2 cellular contexts compared by ENCODE assay signal in genomic region chr10:28403090-28403489, GRCh38.
TF ChIP-seq lines count a peak whose summit lies in the region.

No MANE protein-coding gene starts in this region.

TF ChIP-seq in IMR-90, 13 proteins besides CTCF, POLR2A, EP300 and RAD21:
- no peak for TF ChIP-seq RFX5 (IDR thresholded peaks at IDR 0.05; ENCODE audit: low read depth, low read length)
- no peak for TF ChIP-seq MAZ (IDR thresholded peaks at IDR 0.05; ENCODE audit: borderline replicate concordance, low read depth, low read length)
- no peak for TF ChIP-seq CHD1 (IDR thresholded peaks at IDR 0.05; ENCODE audit: low read depth, low read length)
- TF ChIP-seq, protein P1, sequence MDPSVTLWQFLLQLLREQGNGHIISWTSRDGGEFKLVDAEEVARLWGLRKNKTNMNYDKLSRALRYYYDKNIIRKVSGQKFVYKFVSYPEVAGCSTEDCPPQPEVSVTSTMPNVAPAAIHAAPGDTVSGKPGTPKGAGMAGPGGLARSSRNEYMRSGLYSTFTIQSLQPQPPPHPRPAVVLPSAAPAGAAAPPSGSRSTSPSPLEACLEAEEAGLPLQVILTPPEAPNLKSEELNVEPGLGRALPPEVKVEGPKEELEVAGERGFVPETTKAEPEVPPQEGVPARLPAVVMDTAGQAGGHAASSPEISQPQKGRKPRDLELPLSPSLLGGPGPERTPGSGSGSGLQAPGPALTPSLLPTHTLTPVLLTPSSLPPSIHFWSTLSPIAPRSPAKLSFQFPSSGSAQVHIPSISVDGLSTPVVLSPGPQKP (IDR thresholded peaks at IDR 0.05; ENCODE audit: borderline replicate concordance, low read depth, low read length): no peak

TF ChIP-seq in H1, 55 proteins besides CTCF, POLR2A, EP300 and RAD21:
- TF ChIP-seq RXRA (IDR thresholded peaks at IDR 0.05; ENCODE audit: insufficient read depth, low read depth, low read length) (no peak), KDM4A (IDR thresholded peaks at IDR 0.05; ENCODE audit: low read depth, low read length, severe bottlenecking) (no peak), KDM1A (IDR thresholded peaks at IDR 0.05; ENCODE audit: borderline replicate concordance, low read length) (no peak), JUND (IDR thresholded peaks at IDR 0.05; ENCODE audit: low read length) (no peak), TAF1 (IDR thresholded peaks at IDR 0.05; ENCODE audit: low read depth, low read length) (no peak), BCL11A (IDR thresholded peaks at IDR 0.05; ENCODE audit: low read depth in 2 of 2, low read length in 2 of 2) (no peak), HDAC6 (IDR thresholded peaks at IDR 0.05; ENCODE audit: low read depth, low read length) (no peak), NRF1 (IDR thresholded peaks at IDR 0.05; ENCODE audit: low read depth, low read length) (no peak)
